ENCODE assay signal across 1 cellular context in the genomic region with DNA sequence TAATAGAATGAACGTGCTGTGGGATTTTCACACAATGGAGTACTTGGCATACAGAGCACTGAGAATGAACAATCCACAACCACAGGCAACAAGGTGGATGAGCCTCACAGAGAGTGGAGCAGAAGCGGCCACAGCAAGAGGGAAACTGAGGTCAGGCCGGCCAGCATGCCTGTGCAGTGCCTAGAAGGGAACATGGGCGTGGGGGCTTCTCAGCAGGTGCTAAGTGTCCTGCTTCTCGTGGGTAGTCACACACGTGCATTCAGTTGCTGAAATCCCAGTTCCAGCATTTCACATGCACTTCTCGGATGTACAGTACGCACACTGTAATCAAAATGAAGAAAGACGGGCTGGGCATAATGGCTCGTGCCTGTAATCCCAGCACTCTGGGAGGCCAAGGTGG.
TF ChIP-seq lines count a peak whose summit lies in the region.

No MANE protein-coding gene starts in this region.

TF ChIP-seq in SK-N-SH treated with all-trans-retinoic acid at 6 μM for 48 hours, 23 proteins besides CTCF, POLR2A, EP300 and RAD21 (continued from another document):
- TF ChIP-seq, protein P1, sequence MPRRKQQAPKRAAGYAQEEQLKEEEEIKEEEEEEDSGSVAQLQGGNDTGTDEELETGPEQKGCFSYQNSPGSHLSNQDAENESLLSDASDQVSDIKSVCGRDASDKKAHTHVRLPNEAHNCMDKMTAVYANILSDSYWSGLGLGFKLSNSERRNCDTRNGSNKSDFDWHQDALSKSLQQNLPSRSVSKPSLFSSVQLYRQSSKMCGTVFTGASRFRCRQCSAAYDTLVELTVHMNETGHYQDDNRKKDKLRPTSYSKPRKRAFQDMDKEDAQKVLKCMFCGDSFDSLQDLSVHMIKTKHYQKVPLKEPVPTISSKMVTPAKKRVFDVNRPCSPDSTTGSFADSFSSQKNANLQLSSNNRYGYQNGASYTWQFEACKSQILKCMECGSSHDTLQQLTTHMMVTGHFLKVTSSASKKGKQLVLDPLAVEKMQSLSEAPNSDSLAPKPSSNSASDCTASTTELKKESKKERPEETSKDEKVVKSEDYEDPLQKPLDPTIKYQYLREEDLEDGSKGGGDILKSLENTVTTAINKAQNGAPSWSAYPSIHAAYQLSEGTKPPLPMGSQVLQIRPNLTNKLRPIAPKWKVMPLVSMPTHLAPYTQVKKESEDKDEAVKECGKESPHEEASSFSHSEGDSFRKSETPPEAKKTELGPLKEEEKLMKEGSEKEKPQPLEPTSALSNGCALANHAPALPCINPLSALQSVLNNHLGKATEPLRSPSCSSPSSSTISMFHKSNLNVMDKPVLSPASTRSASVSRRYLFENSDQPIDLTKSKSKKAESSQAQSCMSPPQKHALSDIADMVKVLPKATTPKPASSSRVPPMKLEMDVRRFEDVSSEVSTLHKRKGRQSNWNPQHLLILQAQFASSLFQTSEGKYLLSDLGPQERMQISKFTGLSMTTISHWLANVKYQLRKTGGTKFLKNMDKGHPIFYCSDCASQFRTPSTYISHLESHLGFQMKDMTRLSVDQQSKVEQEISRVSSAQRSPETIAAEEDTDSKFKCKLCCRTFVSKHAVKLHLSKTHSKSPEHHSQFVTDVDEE (CRISPR knock-in tag; IDR thresholded peaks at IDR 0.05) = no peak
- no peak for TF ChIP-seq CSDC2 (CRISPR knock-in tag; IDR thresholded peaks at IDR 0.05)
- no peak for TF ChIP-seq BACH2 (CRISPR knock-in tag; IDR thresholded peaks at IDR 0.05; ENCODE audit: borderline replicate concordance)
- no peak for TF ChIP-seq ZNF70 (CRISPR knock-in tag; IDR thresholded peaks at IDR 0.05)
- no peak for TF ChIP-seq PPARA (CRISPR knock-in tag; IDR thresholded peaks at IDR 0.05; ENCODE audit: borderline replicate concordance)
- no peak for TF ChIP-seq RARB (CRISPR knock-in tag; IDR thresholded peaks at IDR 0.05)
- TF ChIP-seq ARNTL (CRISPR knock-in tag; IDR thresholded peaks at IDR 0.05; ENCODE audit: borderline replicate concordance, low read depth) = no peak
- TF ChIP-seq SNAI2 (CRISPR knock-in tag; IDR thresholded peaks at IDR 0.05) = no peak
